ENCODE assay signal across 11 cellular contexts in the genomic region with DNA sequence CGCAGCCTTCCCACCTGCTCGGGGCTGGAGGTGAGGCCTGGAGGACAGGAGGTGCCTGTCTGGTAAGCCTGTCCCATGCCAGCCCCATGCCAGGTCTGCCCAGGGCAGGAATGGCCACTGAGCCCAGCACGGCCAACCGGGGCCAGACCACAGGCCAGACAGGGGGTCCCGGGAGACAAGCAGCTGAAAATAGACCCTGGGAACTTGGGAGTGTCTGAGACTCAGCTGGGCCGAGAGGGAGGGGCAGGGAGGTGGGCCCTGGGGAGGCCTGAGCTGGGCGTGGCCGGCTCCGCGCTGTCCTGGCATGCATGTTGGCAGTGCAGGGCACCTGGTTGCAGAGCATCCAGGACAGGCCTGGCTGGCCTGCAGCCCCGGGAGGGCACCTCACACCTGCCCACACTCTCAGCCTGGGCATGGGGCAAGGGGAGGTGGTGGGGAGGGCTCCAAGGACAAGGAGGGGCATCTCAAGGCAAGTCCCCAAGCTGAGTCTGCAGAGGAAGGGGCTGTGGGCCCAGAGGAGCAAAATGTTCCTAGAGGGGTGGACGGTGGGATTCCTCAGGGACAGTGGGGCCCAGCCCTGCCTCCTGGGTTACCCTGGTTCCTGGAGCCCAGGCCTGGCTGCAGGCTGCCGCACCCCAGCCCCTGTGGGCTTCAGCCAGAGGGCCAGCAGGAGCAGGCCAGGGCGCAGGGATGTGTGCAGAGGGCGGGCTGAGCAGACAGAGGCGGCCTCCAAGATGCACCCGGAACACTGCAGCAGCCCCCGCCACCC. TPM values are rescaled to one million over a fixed set of nuclear protein-coding genes. Genes with fewer than 3 reads are reported as not detected.
DNase-seq lines count a peak whose midpoint lies in the region; ATAC-seq and TF ChIP-seq lines count a peak whose summit lies in the region.
"Had no signal": no experiment of that assay in that cellular context is flagged by ENCODE, and none has a peak within 500 bp of the region (broad histone marks: within the 10 kb centered on the region; RNA-seq: fewer than 3 reads in every experiment).

No MANE protein-coding gene starts in this region.

- H2AFZ ChIP-seq in mammary epithelial cell (ENCODE audit: low read depth, low read length): no peak overlapping the region

- DNase-seq in MCF 10A (ENCODE audit: unreplicated experiment) (peak; percentile 37), mammary epithelial cell (no peak), upper lobe of right lung (no peak), HUDEP-2 (lab: John Stamatoyannopoulos, UW; ENCODE audit: unreplicated experiment in 76 of 76) (no peak), LoVo (ENCODE audit: low spot score) (no peak)
- no peak for DNase-seq in activated naive CD4-positive, alpha-beta T cell (lab: John Stamatoyannopoulos, UW)
- DNase-seq: amygdala, WERI-Rb-1 had no signal

- H3K36me3 ChIP-seq in mammary epithelial cell (ENCODE audit: insufficient read depth, low read length): no peaks in the 10 kb centered on the region
- no peaks in the 10 kb centered on the region for H3K36me3 ChIP-seq in mucosa of stomach (ENCODE audit: control insufficient read depth, insufficient read depth, low read length)
- no peaks in the 10 kb centered on the region for H3K36me3 ChIP-seq in upper lobe of right lung
- H3K36me3 ChIP-seq: WERI-Rb-1 had no signal

- no peak overlapping the region for H3K9ac ChIP-seq in mammary epithelial cell (ENCODE audit: insufficient read depth, low read length)
- peak overlapping the region; percentile 81 for H3K9ac ChIP-seq in mucosa of stomach (ENCODE audit: low read length)

- intact Hi-C loops in MCF 10A (cut with micrococcal nuclease): no loop called here
- intact Hi-C loops in mammary epithelial cell (cut with micrococcal nuclease): loop anchor here (5.0 kb wide), 1 partner anchor 461 kb away; the partner anchor contains the start of gene CDCA4
- intact Hi-C loops in upper lobe of right lung (cut with DNase I): no loop called here

- in situ Hi-C loops in mammary epithelial cell (cut with MboI; ENCODE audit: low sequenced_read_pairs in 2 of 2): no loop called here

- BruUV-seq in MCF 10A (replicated peaks; lab: Mats Ljungman, UMichigan) (no TSS peak), mammary epithelial cell (replicated peaks; lab: Mats Ljungman, UMichigan) (no TSS peak)

- no peak overlapping the region for H3K27ac ChIP-seq in mammary epithelial cell (ENCODE audit: insufficient read depth, low read depth, low read length)
- peak overlapping the region; percentile 75 for H3K27ac ChIP-seq in cingulate gyrus (ENCODE audit: low read depth, low read length)
- H3K27ac ChIP-seq in upper lobe of right lung: peak overlapping the region; percentile 98
- H3K27ac ChIP-seq: WERI-Rb-1 had no signal

- no peak overlapping the region for H3K4me2 ChIP-seq in mammary epithelial cell (ENCODE audit: insufficient read depth, low read depth, low read length)

- H3K4me1 ChIP-seq in mammary epithelial cell (ENCODE audit: insufficient read depth, low read length) (peaks cover 44% of the 10 kb centered on the region), mucosa of stomach (ENCODE audit: control insufficient read depth, insufficient read depth, low read length) (peaks cover 77% of the 10 kb centered on the region), upper lobe of right lung (peaks cover 75% of the 10 kb centered on the region)

- no peak overlapping the region for H3K4me3 Mint-ChIP-seq in MCF 10A (ENCODE audit: unreplicated experiment)

- H3K9me3 Mint-ChIP-seq in MCF 10A (ENCODE audit: unreplicated experiment): no peaks in the 10 kb centered on the region
- H3K9me3 Mint-ChIP-seq: nephron had no signal

- no peaks in the 10 kb centered on the region for H3K79me2 ChIP-seq in mammary epithelial cell (ENCODE audit: insufficient read depth, low read length)

- H3K9me3 ChIP-seq in mammary epithelial cell (replicated peaks; ENCODE audit: insufficient read depth, low read length) (no peaks in the 10 kb centered on the region), mucosa of stomach (ENCODE audit: control insufficient read depth, low read length) (no peaks in the 10 kb centered on the region), upper lobe of right lung (no peaks in the 10 kb centered on the region)

- H4K20me1 ChIP-seq in mammary epithelial cell (ENCODE audit: insufficient read depth, low read length): no peaks in the 10 kb centered on the region

- peak overlapping the region; percentile 99 for H3K27ac Mint-ChIP-seq in MCF 10A (ENCODE audit: low read depth, unreplicated experiment)

- H3K27me3 ChIP-seq in mammary epithelial cell (ENCODE audit: insufficient read depth, low read length) (no peaks in the 10 kb centered on the region), mucosa of stomach (ENCODE audit: control insufficient read depth, insufficient read depth, low read length) (no peaks in the 10 kb centered on the region), upper lobe of right lung (no peaks in the 10 kb centered on the region)

- POLR2A ChIA-PET in MCF 10A (lab: Yijun Ruan, JAX): no interaction called here

- TF ChIP-seq CTCF in MCF 10A (IDR thresholded peaks at IDR 0.05; ENCODE audit: unreplicated experiment) (no peak), mammary epithelial cell (conservative IDR thresholded peaks at IDR 0.05 in 1 of 2, IDR thresholded peaks at IDR 0.05 in 1 of 2; ENCODE audit: extremely low read depth in 1 of 2, insufficient read depth in 1 of 2, low read depth in 1 of 2, low read length in 2 of 2) (no peak), upper lobe of right lung (IDR thresholded peaks at IDR 0.05) (no peak)

- no peak for ATAC-seq in upper lobe of right lung

- WGBS in mammary epithelial cell (ENCODE audit: low coverage, missing lambda C conversion rate): 60% methylated on average over 13 of the region's 18 CpGs

- H3K27me3 Mint-ChIP-seq in MCF 10A (ENCODE audit: insufficient read depth, unreplicated experiment): no peaks in the 10 kb centered on the region

- CTCF ChIA-PET in MCF 10A (lab: Yijun Ruan, JAX) (interaction anchor here (1.3 to 2.1 kb wide), 2 partner anchors 35 to 132 kb away, joined by 4 read pairs; no protein-coding TSS in a partner anchor), mammary epithelial cell (lab: Charles Lee; ENCODE audit: low non-redundant PET) (no interaction called here)

- H3K4me1 Mint-ChIP-seq in MCF 10A (ENCODE audit: insufficient read depth, unreplicated experiment): peaks cover 20% of the 10 kb centered on the region

- no peak overlapping the region for H3K4me3 ChIP-seq in mammary epithelial cell (replicated peaks in 1 of 3; ENCODE audit: insufficient read depth in 1 of 3, low read depth in 2 of 3, low read length in 3 of 3)
- no peak overlapping the region for H3K4me3 ChIP-seq in mucosa of stomach (ENCODE audit: low read length)
- H3K4me3 ChIP-seq in upper lobe of right lung: no peak overlapping the region

- peaks cover 12% of the 10 kb centered on the region for H3K36me3 Mint-ChIP-seq in MCF 10A (ENCODE audit: insufficient read depth, unreplicated experiment)

- dilution Hi-C loops in mammary epithelial cell (cut with HindIII; ENCODE audit: low sequenced_read_pairs): no loop called here

RNA-seq across cellular contexts. Expression of gene CRIP1, which starts 3.2 kb away (rescaled TPM):
- total RNA-seq in MCF 10A (2022): not detected in 2 replicates
- under 1 TPM; 0.50 to 0.59 TPM for total RNA-seq in mammary epithelial cell
- 0.37 TPM for polyA plus RNA-seq in mammary epithelial cell
- polyA minus RNA-seq in mammary epithelial cell: not detected
- 96.2 TPM for total RNA-seq in upper lobe of right lung

RNA-seq across cellular contexts. Expression of gene TEDC1, which starts 7.6 kb away (rescaled TPM):
- total RNA-seq in MCF 10A (2022): 11.2 and 17.6 TPM in 2 replicates
- 10 to 100 TPM in 1 of 2 donors, 1 to 10 TPM in 1; 3.5 to 21.3 TPM for total RNA-seq in mammary epithelial cell
- 12.6 TPM for polyA plus RNA-seq in mammary epithelial cell
- polyA minus RNA-seq in mammary epithelial cell: 2.1 TPM
- 7.9 TPM for total RNA-seq in upper lobe of right lung

RNA-seq across cellular contexts. Expression of gene CRIP2, which starts 8.9 kb away (rescaled TPM):
- total RNA-seq in MCF 10A (2022) (31.1 and 50.5 TPM in 2 replicates), mammary epithelial cell (100 to 1,000 TPM in 1 of 2 donors, 10 to 100 TPM in 1; 97.7 to 103 TPM), upper lobe of right lung (191 TPM)
- 120 TPM for polyA plus RNA-seq in mammary epithelial cell
- 52.5 TPM for polyA minus RNA-seq in mammary epithelial cell

RNA-seq across cellular contexts. Expression of gene TMEM121, which starts 42.9 kb away (rescaled TPM):
- 0.34 and 0.68 TPM in 2 replicates for total RNA-seq in MCF 10A (2022)
- 1 to 10 TPM; 2.2 to 6.0 TPM for total RNA-seq in mammary epithelial cell
- polyA plus RNA-seq in mammary epithelial cell: 1.9 TPM
- not detected for polyA minus RNA-seq in mammary epithelial cell
- total RNA-seq in upper lobe of right lung: 1.5 TPM

Comparison
In these comparisons a context has a peak if more than half of its experiments do, and no peak if none do; other contexts are left out.
1. RNA of gene CRIP1, which starts 3.2 kb away (total RNA-seq): 96.2 TPM in upper lobe of right lung (single experiment); 0.50 to 0.59 TPM in mammary epithelial cell and not detected in MCF 10A; every median in the first group is over 10 times any median in the second.